ENCODE assay signal across 23 cellular contexts in the genomic region with DNA sequence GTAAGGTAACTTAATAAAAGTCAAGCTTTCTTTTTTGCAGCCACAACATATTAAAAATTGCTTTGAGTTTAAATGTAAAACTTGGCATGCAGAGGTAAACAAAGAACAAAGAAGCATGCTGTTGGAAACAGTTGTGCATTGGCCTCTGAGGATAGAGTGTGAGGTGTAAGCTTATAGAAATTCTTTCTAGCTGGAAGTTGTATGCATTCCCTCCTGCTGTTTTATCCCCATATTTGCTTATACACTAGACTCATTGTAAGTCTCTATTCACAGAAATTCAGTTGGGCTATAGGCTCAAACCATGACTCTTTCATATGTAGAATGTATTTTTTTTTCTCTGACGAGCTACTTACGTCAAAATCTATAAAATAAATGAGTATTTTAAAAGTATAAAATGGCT.
A peak's percentile ranks its signal among the peaks of the same experiment; 100 is the strongest.
DNase-seq lines count a peak whose midpoint lies in the region; ATAC-seq and TF ChIP-seq lines count a peak whose summit lies in the region.
"Had no signal": no experiment of that assay in that cellular context is flagged by ENCODE, and none has a peak within 500 bp of the region (broad histone marks: within the 10 kb centered on the region; RNA-seq: fewer than 3 reads in every experiment).

No MANE protein-coding gene starts in this region.

- H3K4me3 ChIP-seq in GM23338, result no peak overlapping the region

- no peak overlapping the region for H3K27ac ChIP-seq in GM23338 (ENCODE audit: low read depth)
- H3K27ac ChIP-seq: 22Rv1 had no signal

- no peaks in the 10 kb centered on the region for H4K20me1 ChIP-seq in GM23338 (replicated peaks; ENCODE audit: insufficient read depth)

- DNase-seq in DMS153 (lab: John Stamatoyannopoulos, UW) (peak; percentile 16), DMS153 treated with DMSO at 0.1 percent for 48 hours (lab: John Stamatoyannopoulos, UW; ENCODE audit: unreplicated experiment) (no peak), GM23338 (ENCODE audit: low spot score) (peak; percentile 9), NCI-H69 (lab: John Stamatoyannopoulos, UW) (peak; percentile 89), foreskin melanocyte (peak; percentile 22), COR-L47 (lab: John Stamatoyannopoulos, UW) (no peak)
- DNase-seq: ACHN; BE2C; CD8-positive, alpha-beta memory T cell; DMS53; KBM-7; MV-4-11; NCI-H1105; NCI-H187; NCI-H2081 treated with DMSO at 0.1 percent for 48 hours; NCI-H82; NK-92 treated with Interleukin-12 subunit alpha and Interleukin-12 subunit beta, amount 100 ng/mL, for 24 hours; PC-3; T-helper 17 cell had no signal

- H3K9me2 ChIP-seq in GM23338 (ENCODE audit: insufficient read depth), result no peaks in the 10 kb centered on the region

- ATAC-seq in GM23338 (no peak; the same call in 2 of the 3 replicates), HG02642 (IDR thresholded peaks at IDR 0.05; ENCODE audit: poor library complexity, unreplicated experiment) (no peak)
- ATAC-seq: PC-3, Right ventricle myocardium inferior, T-helper 17 cell had no signal

- TF ChIP-seq CTCF in GM23338 (conservative IDR thresholded peaks at IDR 0.05; ENCODE audit: low read depth in 2 of 2), result no peak

- no peak overlapping the region for H3K4me3 Mint-ChIP-seq in GM23338
- H3K4me3 Mint-ChIP-seq: CD14-positive monocyte; CD8-positive, alpha-beta memory T cell; T-helper 17 cell had no signal

- no peaks in the 10 kb centered on the region for H3K27me3 Mint-ChIP-seq in GM23338 (ENCODE audit: insufficient read depth, low read depth, poor library complexity)
- H3K27me3 Mint-ChIP-seq: CD8-positive, alpha-beta memory T cell; T-helper 17 cell had no signal

- H3K4me2 ChIP-seq in GM23338, result 0 out of 2 replicates have a peak overlapping the region, but pooled peaks have one; percentile 11

- no peaks in the 10 kb centered on the region for H3K27me3 ChIP-seq in GM23338 (ENCODE audit: insufficient read depth)
- H3K27me3 ChIP-seq: BE2C had no signal

- peaks cover 21% of the 10 kb centered on the region for H3K4me1 Mint-ChIP-seq in GM23338
- H3K4me1 Mint-ChIP-seq: CD14-positive monocyte; CD8-positive, alpha-beta memory T cell; T-helper 17 cell had no signal

- H3K36me3 ChIP-seq in GM23338 (ENCODE audit: insufficient read depth), result no peaks in the 10 kb centered on the region
- H3K36me3 ChIP-seq: BE2C had no signal

- no peaks in the 10 kb centered on the region for H3F3A ChIP-seq in GM23338 (replicated peaks; ENCODE audit: low read depth)

- no peaks in the 10 kb centered on the region for H3K36me3 Mint-ChIP-seq in GM23338 (ENCODE audit: low read depth)
- H3K36me3 Mint-ChIP-seq: CD14-positive monocyte; CD8-positive, alpha-beta memory T cell had no signal

- H3K4me1 ChIP-seq in GM23338 (ENCODE audit: insufficient read depth), result peaks cover 23% of the 10 kb centered on the region

- H2AFZ ChIP-seq in GM23338, result no peak overlapping the region

- no peak overlapping the region; the same call in 1 of the 2 replicates for H3K27ac Mint-ChIP-seq in GM23338
- H3K27ac Mint-ChIP-seq: CD14-positive monocyte; CD8-positive, alpha-beta memory T cell; T-helper 17 cell had no signal

- H3K79me2 ChIP-seq in GM23338 (replicated peaks; ENCODE audit: insufficient read depth), result no peaks in the 10 kb centered on the region

- H3K9me3 Mint-ChIP-seq in GM23338, result peaks cover 2% of the 10 kb centered on the region; the same call in 1 of the 3 replicates
- H3K9me3 Mint-ChIP-seq: CD14-positive monocyte had no signal

TF ChIP-seq in GM23338, 12 proteins besides CTCF, POLR2A, EP300 and RAD21 (continues in another document):
- TF ChIP-seq, protein P1, sequence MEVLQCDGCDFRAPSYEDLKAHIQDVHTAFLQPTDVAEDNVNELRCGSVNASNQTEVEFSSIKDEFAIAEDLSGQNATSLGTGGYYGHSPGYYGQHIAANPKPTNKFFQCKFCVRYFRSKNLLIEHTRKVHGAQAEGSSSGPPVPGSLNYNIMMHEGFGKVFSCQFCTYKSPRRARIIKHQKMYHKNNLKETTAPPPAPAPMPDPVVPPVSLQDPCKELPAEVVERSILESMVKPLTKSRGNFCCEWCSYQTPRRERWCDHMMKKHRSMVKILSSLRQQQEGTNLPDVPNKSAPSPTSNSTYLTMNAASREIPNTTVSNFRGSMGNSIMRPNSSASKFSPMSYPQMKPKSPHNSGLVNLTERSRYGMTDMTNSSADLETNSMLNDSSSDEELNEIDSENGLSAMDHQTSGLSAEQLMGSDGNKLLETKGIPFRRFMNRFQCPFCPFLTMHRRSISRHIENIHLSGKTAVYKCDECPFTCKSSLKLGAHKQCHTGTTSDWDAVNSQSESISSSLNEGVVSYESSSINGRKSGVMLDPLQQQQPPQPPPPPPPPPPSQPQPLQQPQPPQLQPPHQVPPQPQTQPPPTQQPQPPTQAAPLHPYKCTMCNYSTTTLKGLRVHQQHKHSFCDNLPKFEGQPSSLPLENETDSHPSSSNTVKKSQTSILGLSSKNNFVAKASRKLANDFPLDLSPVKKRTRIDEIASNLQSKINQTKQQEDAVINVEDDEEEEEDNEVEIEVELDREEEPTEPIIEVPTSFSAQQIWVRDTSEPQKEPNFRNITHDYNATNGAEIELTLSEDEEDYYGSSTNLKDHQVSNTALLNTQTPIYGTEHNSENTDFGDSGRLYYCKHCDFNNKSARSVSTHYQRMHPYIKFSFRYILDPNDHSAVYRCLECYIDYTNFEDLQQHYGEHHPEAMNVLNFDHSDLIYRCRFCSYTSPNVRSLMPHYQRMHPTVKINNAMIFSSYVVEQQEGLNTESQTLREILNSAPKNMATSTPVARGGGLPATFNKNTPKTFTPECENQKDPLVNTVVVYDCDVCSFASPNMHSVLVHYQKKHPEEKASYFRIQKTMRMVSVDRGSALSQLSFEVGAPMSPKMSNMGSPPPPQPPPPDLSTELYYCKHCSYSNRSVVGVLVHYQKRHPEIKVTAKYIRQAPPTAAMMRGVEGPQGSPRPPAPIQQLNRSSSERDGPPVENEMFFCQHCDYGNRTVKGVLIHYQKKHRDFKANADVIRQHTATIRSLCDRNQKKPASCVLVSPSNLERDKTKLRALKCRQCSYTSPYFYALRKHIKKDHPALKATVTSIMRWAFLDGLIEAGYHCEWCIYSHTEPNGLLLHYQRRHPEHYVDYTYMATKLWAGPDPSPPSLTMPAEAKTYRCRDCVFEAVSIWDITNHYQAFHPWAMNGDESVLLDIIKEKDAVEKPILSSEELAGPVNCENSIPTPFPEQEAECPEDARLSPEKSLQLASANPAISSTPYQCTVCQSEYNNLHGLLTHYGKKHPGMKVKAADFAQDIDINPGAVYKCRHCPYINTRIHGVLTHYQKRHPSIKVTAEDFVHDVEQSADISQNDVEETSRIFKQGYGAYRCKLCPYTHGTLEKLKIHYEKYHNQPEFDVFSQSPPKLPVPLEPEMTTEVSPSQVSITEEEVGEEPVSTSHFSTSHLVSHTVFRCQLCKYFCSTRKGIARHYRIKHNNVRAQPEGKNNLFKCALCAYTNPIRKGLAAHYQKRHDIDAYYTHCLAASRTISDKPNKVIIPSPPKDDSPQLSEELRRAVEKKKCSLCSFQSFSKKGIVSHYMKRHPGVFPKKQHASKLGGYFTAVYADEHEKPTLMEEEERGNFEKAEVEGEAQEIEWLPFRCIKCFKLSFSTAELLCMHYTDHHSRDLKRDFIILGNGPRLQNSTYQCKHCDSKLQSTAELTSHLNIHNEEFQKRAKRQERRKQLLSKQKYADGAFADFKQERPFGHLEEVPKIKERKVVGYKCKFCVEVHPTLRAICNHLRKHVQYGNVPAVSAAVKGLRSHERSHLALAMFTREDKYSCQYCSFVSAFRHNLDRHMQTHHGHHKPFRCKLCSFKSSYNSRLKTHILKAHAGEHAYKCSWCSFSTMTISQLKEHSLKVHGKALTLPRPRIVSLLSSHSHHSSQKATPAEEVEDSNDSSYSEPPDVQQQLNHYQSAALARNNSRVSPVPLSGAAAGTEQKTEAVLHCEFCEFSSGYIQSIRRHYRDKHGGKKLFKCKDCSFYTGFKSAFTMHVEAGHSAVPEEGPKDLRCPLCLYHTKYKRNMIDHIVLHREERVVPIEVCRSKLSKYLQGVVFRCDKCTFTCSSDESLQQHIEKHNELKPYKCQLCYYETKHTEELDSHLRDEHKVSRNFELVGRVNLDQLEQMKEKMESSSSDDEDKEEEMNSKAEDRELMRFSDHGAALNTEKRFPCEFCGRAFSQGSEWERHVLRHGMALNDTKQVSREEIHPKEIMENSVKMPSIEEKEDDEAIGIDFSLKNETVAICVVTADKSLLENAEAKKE (CRISPR knock-in tag; IDR thresholded peaks at IDR 0.05), result no peak
- TF ChIP-seq STAT1 (IDR thresholded peaks at IDR 0.05; ENCODE audit: unreplicated experiment) (no peak), ZNF331 (CRISPR knock-in tag; IDR thresholded peaks at IDR 0.05; ENCODE audit: low read depth) (no peak), EZH2phosphoT487 (IDR thresholded peaks at IDR 0.05; ENCODE audit: unreplicated experiment) (no peak), ZNF114 (CRISPR knock-in tag; IDR thresholded peaks at IDR 0.05) (no peak), CREB1 (CRISPR knock-in tag; IDR thresholded peaks at IDR 0.05; ENCODE audit: low read depth) (no peak), JUNB (IDR thresholded peaks at IDR 0.05; ENCODE audit: unreplicated experiment) (no peak), POLR2AphosphoS5 (IDR thresholded peaks at IDR 0.05; ENCODE audit: low read depth) (no peak)
- TF ChIP-seq, protein P2, sequence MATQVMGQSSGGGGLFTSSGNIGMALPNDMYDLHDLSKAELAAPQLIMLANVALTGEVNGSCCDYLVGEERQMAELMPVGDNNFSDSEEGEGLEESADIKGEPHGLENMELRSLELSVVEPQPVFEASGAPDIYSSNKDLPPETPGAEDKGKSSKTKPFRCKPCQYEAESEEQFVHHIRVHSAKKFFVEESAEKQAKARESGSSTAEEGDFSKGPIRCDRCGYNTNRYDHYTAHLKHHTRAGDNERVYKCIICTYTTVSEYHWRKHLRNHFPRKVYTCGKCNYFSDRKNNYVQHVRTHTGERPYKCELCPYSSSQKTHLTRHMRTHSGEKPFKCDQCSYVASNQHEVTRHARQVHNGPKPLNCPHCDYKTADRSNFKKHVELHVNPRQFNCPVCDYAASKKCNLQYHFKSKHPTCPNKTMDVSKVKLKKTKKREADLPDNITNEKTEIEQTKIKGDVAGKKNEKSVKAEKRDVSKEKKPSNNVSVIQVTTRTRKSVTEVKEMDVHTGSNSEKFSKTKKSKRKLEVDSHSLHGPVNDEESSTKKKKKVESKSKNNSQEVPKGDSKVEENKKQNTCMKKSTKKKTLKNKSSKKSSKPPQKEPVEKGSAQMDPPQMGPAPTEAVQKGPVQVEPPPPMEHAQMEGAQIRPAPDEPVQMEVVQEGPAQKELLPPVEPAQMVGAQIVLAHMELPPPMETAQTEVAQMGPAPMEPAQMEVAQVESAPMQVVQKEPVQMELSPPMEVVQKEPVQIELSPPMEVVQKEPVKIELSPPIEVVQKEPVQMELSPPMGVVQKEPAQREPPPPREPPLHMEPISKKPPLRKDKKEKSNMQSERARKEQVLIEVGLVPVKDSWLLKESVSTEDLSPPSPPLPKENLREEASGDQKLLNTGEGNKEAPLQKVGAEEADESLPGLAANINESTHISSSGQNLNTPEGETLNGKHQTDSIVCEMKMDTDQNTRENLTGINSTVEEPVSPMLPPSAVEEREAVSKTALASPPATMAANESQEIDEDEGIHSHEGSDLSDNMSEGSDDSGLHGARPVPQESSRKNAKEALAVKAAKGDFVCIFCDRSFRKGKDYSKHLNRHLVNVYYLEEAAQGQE (IDR thresholded peaks at IDR 0.05; ENCODE audit: unreplicated experiment), result no peak

Comparison
In these comparisons a context has a peak if more than half of its experiments do, and no peak if none do; other contexts are left out.
1. DNase-seq: peak in DMS153 (single experiment), GM23338 (single experiment), NCI-H69 (single experiment) and foreskin melanocyte (single experiment); none in DMS153 treated with DMSO at 0.1 percent for 48 hours (single experiment) and COR-L47 (single experiment).